In the genomic region with DNA sequence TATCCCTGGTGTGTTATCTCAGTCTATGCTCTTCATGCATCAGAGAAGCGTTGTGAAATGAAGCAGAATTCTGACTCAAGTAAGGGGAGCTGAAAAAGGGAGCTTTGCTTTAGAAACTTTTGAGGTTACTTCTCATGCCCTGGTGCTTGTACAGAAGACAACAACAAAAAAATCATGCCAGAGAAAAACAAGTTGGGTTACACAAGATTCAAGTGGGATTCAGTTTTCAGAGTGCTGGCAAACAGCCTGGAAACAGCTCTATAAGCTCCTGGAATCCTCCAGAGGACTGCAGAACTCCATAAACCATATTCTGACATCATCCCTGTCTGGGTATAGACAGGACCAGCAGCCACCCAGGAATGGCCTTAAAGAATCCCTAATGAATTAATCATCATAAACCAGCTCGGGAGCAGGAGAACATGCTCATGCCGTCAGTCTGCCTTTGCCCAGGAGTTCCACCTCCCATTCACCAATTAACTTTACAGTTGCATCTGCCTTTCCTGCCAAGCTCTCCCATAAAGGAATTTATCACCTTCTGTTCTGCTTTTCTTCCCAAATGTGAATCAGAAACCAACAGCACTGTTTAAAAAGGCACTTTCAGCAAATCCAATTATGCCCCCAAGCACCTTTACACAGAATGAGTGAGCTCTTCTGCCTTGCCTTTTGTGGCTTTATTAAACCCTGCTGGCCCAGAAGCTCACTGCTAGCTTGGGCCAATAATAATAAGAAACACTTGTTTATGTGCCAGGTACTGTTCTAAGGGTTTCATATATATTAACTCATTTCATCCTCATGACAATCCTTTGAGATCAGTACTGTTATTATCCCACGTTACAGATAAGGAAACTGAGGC, we compare ENCODE assay signal across 8 cellular contexts. TPM values are rescaled to one million over a fixed set of nuclear protein-coding genes. Genes with fewer than 3 reads are reported as not detected.
A peak's percentile ranks its signal among the peaks of the same experiment; 100 is the strongest.
DNase-seq lines count a peak whose midpoint lies in the region; ATAC-seq and TF ChIP-seq lines count a peak whose summit lies in the region.

No MANE protein-coding gene starts in this region.

- no peaks in the 10 kb centered on the region for H3K36me3 ChIP-seq in mucosa of descending colon (ENCODE audit: low read depth)

- in situ Hi-C loops in astrocyte of the cerebellum (cut with HindIII; ENCODE audit: low sequenced_read_pairs) = no loop called here

- peak; percentile 54 for ATAC-seq in mucosa of descending colon
- ATAC-seq in HG03378 (IDR thresholded peaks at IDR 0.05; ENCODE audit: unreplicated experiment) = no peak

- no peak overlapping the region for H3K4me3 ChIP-seq in astrocyte of the cerebellum (ENCODE audit: low read depth, low read length)
- no peak overlapping the region for H3K4me3 ChIP-seq in mucosa of descending colon

- H3K9me3 ChIP-seq in mucosa of descending colon = no peaks in the 10 kb centered on the region

- intact Hi-C loops in mucosa of descending colon (cut with DNase I, micrococcal nuclease) = no loop called here

- H3K4me1 ChIP-seq in mucosa of descending colon (ENCODE audit: low read depth) = peaks cover 6% of the 10 kb centered on the region

- DNase-seq in DMS153 (lab: John Stamatoyannopoulos, UW) (peak; percentile 79), NCI-H128 (lab: John Stamatoyannopoulos, UW; ENCODE audit: unreplicated experiment) (peak; percentile 53), astrocyte of the cerebellum (ENCODE audit: low read depth) (peak; percentile 90), mucosa of descending colon (no peak), NCI-H1436 (lab: John Stamatoyannopoulos, UW) (no peak), KG1 (lab: John Stamatoyannopoulos, UW) (no peak), GM19238 (ENCODE audit: insufficient read length, low spot score) (no peak)

- TF ChIP-seq CTCF in astrocyte of the cerebellum (IDR thresholded peaks at IDR 0.05; ENCODE audit: low read depth, low read length, missing control alignments) (no peak), mucosa of descending colon (IDR thresholded peaks at IDR 0.05) (no peak)

RNA-seq across cellular contexts. Expression of a gene that starts 54.5 kb away (rescaled TPM):
- total RNA-seq in mucosa of descending colon = 10 to 100 TPM; 38.5 to 48.6 (median 39.4) TPM

Comparison
In these comparisons a context has a peak if more than half of its experiments do, and no peak if none do; other contexts are left out.
1. DNase-seq: peak in DMS153 (single experiment), NCI-H128 (single experiment) and astrocyte of the cerebellum (single experiment); none in mucosa of descending colon (0 of 3), NCI-H1436 (single experiment), KG1 (single experiment) and GM19238 (single experiment).